41 cellular contexts compared by ENCODE assay signal in genomic region chr7:26036092-26036491, GRCh38.
"Had no signal": no experiment of that assay in that cellular context is flagged by ENCODE, and none has a peak within 500 bp of the region (broad histone marks: within the 10 kb centered on the region; RNA-seq: fewer than 3 reads in every experiment).

No MANE protein-coding gene starts in this region.

- DNase-seq: activated effector memory CD4-positive, alpha-beta T cell treated with anti-CD3 and anti-CD28 coated beads, Interleukin-2, amount 50 U/mL, for 16 hours; activated effector memory CD4-positive, alpha-beta T cell treated with Interleukin-2 at 50 U/mL for 16 hours; activated gamma-delta T cell; activated gamma-delta T cell treated with Interleukin-2 at 50 U/mL for 16 hours; activated naive CD4-positive, alpha-beta T cell; activated naive CD4-positive, alpha-beta T cell treated with anti-CD3 and anti-CD28 coated beads for 36 hours; activated naive CD4-positive, alpha-beta T cell treated with anti-CD3 and anti-CD28 coated beads, Interleukin-2, amount 10 ng/mL, durations not matched to agents 7 days and 5 days; activated naive CD4-positive, alpha-beta T cell treated with anti-CD3 and anti-CD28 coated beads, Interleukin-2, amount 50 U/mL, for 16 hours; activated naive CD4-positive, alpha-beta T cell treated with Interleukin-2 at 50 U/mL for 16 hours; activated naive CD8-positive, alpha-beta T cell treated with anti-CD3 and anti-CD28 coated beads for 36 hours; activated naive CD8-positive, alpha-beta T cell treated with anti-CD3 and anti-CD28 coated beads, Interleukin-2, amount 10 ng/mL, durations not matched to agents 7 days and 5 days; activated naive CD8-positive, alpha-beta T cell treated with anti-CD3 and anti-CD28 coated beads, Interleukin-2, amount 50 U/mL, for 24 hours; activated T-cell treated with anti-CD3 and anti-CD28 coated beads for 4 hours; activated T-cell treated with anti-CD3 and anti-CD28 coated beads, Interleukin-2, amount 50 U/mL, for 1 hour; activated T-cell treated with anti-CD3 and anti-CD28 coated beads, Interleukin-2, amount 50 U/mL, for 24 hours; activated T-cell treated with anti-CD3 and anti-CD28 coated beads, Interleukin-2, amount 50 U/mL, for 4 hours; activated T-cell treated with anti-CD3 and anti-CD28 coated beads, Interleukin-2, amount 50 U/mL, for 48 hours; activated T-cell treated with anti-CD3 and anti-CD28 coated beads, Interleukin-2, amount 50 U/mL, for 72 hours; adrenal gland; amniotic stem cell; amygdala; anterior cingulate cortex; aorta; body of pancreas; brain microvascular endothelial cell; caudate nucleus; central memory CD4-positive, alpha-beta T cell; cerebellar nuclear complex had no signal

- H3K27ac Mint-ChIP-seq: activated naive CD4-positive, alpha-beta T cell treated with anti-CD3 and anti-CD28 coated beads for 36 hours; activated naive CD4-positive, alpha-beta T cell treated with anti-CD3 and anti-CD28 coated beads, Interleukin-2, amount 10 ng/mL, durations not matched to agents 7 days and 5 days; activated naive CD4-positive, alpha-beta T cell treated with anti-CD3 and anti-CD28 coated beads, Interleukin-2, amount 50 U/mL, for 24 hours; activated naive CD4-positive, alpha-beta T cell treated with anti-CD3 and anti-CD28 coated beads, Interleukin-2, amount 50 U/mL, for 72 hours; activated naive CD8-positive, alpha-beta T cell; activated naive CD8-positive, alpha-beta T cell treated with anti-CD3 and anti-CD28 coated beads for 36 hours; activated naive CD8-positive, alpha-beta T cell treated with anti-CD3 and anti-CD28 coated beads, Interleukin-2, amount 50 U/mL, for 24 hours; activated T-cell treated with anti-CD3 and anti-CD28 coated beads, Interleukin-2, amount 50 U/mL, for 24 hours; activated T-cell treated with anti-CD3 and anti-CD28 coated beads, Interleukin-2, amount 50 U/mL, for 72 hours; activated T-helper 1 cell treated with anti-CD3 and anti-CD28 coated beads, Interleukin-12 subunit alpha, Interleukin-12 subunit beta, Interleukin-2, Interleukin-4 antibody, amounts not matched to agents 30 ng/mL and 10 ng/mL and 1 ng/mL, durations not matched to agents 14 hours and 24 hours and 36 hours; activated T-helper 17 cell treated with anti-CD3 and anti-CD28 coated beads, Interleukin-2, amount 50 U/mL, for 72 hours; activated T-helper 2 cell treated with anti-CD3 and anti-CD28 coated beads, Interferon-gamma antibody, Interleukin-2, Interleukin-4, amounts not matched to agents 10 μg/mL and 5 μg/mL and 100 μg/mL, durations not matched to agents 14 hours and 24 hours and 36 hours; brain had no signal

- H3K4me1 Mint-ChIP-seq: activated T-helper 17 cell treated with anti-CD3 and anti-CD28 coated beads, Interleukin-2, amount 50 U/mL, for 72 hours; central memory CD8-positive, alpha-beta T cell had no signal

- H3K36me3 Mint-ChIP-seq: activated naive CD4-positive, alpha-beta T cell treated with anti-CD3 and anti-CD28 coated beads, Interleukin-2, amount 10 ng/mL, durations not matched to agents 7 days and 5 days; activated naive CD4-positive, alpha-beta T cell treated with anti-CD3 and anti-CD28 coated beads, Interleukin-2, amount 50 U/mL, for 24 hours; activated naive CD8-positive, alpha-beta T cell; activated naive CD8-positive, alpha-beta T cell treated with anti-CD3 and anti-CD28 coated beads for 36 hours; brain had no signal

- FAIRE-seq: astrocyte, bronchial epithelial cell had no signal

- H3K4me1 ChIP-seq: adrenal gland, ascending aorta, breast epithelium had no signal

- H3K27ac ChIP-seq: adrenal gland, ascending aorta, body of pancreas, brain microvascular endothelial cell, breast epithelium, cardiac muscle cell had no signal

- ATAC-seq: activated naive CD4-positive, alpha-beta T cell treated with anti-CD3 and anti-CD28 coated beads, Interleukin-2, amount 50 U/mL, for 72 hours; activated naive CD8-positive, alpha-beta T cell treated with anti-CD3 and anti-CD28 coated beads, Interleukin-2, amount 50 U/mL, for 24 hours; activated T-cell treated with anti-CD3 and anti-CD28 coated beads, Interleukin-2, amount 50 U/mL, for 4 hours; activated T-cell treated with anti-CD3 and anti-CD28 coated beads, Interleukin-2, amount 50 U/mL, for 72 hours; activated T-helper 17 cell treated with anti-CD3 and anti-CD28 coated beads, Interleukin-2, amount 50 U/mL, for 72 hours; body of pancreas had no signal

- H3K4me3 Mint-ChIP-seq: activated naive CD4-positive, alpha-beta T cell treated with anti-CD3 and anti-CD28 coated beads for 36 hours; activated naive CD4-positive, alpha-beta T cell treated with anti-CD3 and anti-CD28 coated beads, Interleukin-2, amount 10 ng/mL, durations not matched to agents 7 days and 5 days; activated naive CD4-positive, alpha-beta T cell treated with anti-CD3 and anti-CD28 coated beads, Interleukin-2, amount 50 U/mL, for 24 hours; activated naive CD8-positive, alpha-beta T cell; activated naive CD8-positive, alpha-beta T cell treated with anti-CD3 and anti-CD28 coated beads for 36 hours; activated naive CD8-positive, alpha-beta T cell treated with anti-CD3 and anti-CD28 coated beads, Interleukin-2, amount 10 ng/mL, durations not matched to agents 7 days and 5 days; activated naive CD8-positive, alpha-beta T cell treated with anti-CD3 and anti-CD28 coated beads, Interleukin-2, amount 50 U/mL, for 24 hours; activated T-cell treated with anti-CD3 and anti-CD28 coated beads, Interleukin-2, amount 50 U/mL, for 24 hours; activated T-cell treated with anti-CD3 and anti-CD28 coated beads, Interleukin-2, amount 50 U/mL, for 4 hours; activated T-cell treated with anti-CD3 and anti-CD28 coated beads, Interleukin-2, amount 50 U/mL, for 72 hours; activated T-helper 1 cell treated with anti-CD3 and anti-CD28 coated beads, Interleukin-12 subunit alpha, Interleukin-12 subunit beta, Interleukin-2, Interleukin-4 antibody, amounts not matched to agents 30 ng/mL and 10 ng/mL and 1 ng/mL, durations not matched to agents 14 hours and 24 hours and 36 hours; activated T-helper 17 cell treated with anti-CD3 and anti-CD28 coated beads, Interleukin-2, amount 50 U/mL, for 72 hours; brain; central memory CD8-positive, alpha-beta T cell had no signal

- H3K9me3 ChIP-seq: adrenal gland, ascending aorta, body of pancreas, breast epithelium had no signal

- H3K4me3 ChIP-seq: adrenal gland, ascending aorta, body of pancreas, breast epithelium, cardiac muscle cell had no signal

- H3K36me3 ChIP-seq: adrenal gland, ascending aorta, brain microvascular endothelial cell, breast epithelium, cardiac muscle cell had no signal

- H3K9me3 Mint-ChIP-seq: activated naive CD4-positive, alpha-beta T cell treated with anti-CD3 and anti-CD28 coated beads for 36 hours; activated naive CD4-positive, alpha-beta T cell treated with anti-CD3 and anti-CD28 coated beads, Interleukin-2, amount 10 ng/mL, durations not matched to agents 7 days and 5 days; activated naive CD4-positive, alpha-beta T cell treated with anti-CD3 and anti-CD28 coated beads, Interleukin-2, amount 50 U/mL, for 24 hours; activated naive CD8-positive, alpha-beta T cell treated with anti-CD3 and anti-CD28 coated beads, Interleukin-2, amount 50 U/mL, for 24 hours; activated T-cell treated with anti-CD3 and anti-CD28 coated beads, Interleukin-2, amount 50 U/mL, for 4 hours; activated T-cell treated with anti-CD3 and anti-CD28 coated beads, Interleukin-2, amount 50 U/mL, for 72 hours; activated T-helper 1 cell treated with anti-CD3 and anti-CD28 coated beads, Interleukin-12 subunit alpha, Interleukin-12 subunit beta, Interleukin-2, Interleukin-4 antibody, amounts not matched to agents 30 ng/mL and 10 ng/mL and 1 ng/mL, durations not matched to agents 14 hours and 24 hours and 36 hours; activated T-helper 17 cell treated with anti-CD3 and anti-CD28 coated beads, Interleukin-2, amount 50 U/mL, for 72 hours; activated T-helper 2 cell treated with anti-CD3 and anti-CD28 coated beads, Interferon-gamma antibody, Interleukin-2, Interleukin-4, amounts not matched to agents 10 μg/mL and 5 μg/mL and 100 μg/mL, durations not matched to agents 14 hours and 24 hours and 36 hours; central memory CD8-positive, alpha-beta T cell had no signal

- H3K27me3 ChIP-seq: ascending aorta, body of pancreas, brain microvascular endothelial cell, breast epithelium, cardiac muscle cell had no signal
